Comparison of ENCODE assay signal across 11 cellular contexts in the genomic region with DNA sequence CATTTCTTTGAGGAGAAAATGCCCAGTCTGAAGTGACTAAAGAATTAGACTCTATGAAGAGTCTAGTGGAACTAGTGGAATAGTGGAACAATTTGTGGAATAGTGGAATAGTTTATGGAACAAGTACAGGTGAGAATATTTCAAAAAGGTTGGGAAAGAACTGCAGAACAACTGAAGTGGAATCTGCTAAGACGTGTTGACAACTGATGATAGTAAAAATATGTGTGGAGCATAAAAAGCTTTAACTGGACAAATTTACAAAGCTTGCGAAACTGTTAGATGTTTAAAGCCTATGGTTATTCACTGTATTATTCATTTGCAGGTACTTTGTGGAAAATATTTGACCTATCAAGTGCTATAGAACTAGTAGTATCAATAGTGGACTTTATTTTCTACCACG.
"Had no signal": no experiment of that assay in that cellular context is flagged by ENCODE, and none has a peak within 500 bp of the region (broad histone marks: within the 10 kb centered on the region; RNA-seq: fewer than 3 reads in every experiment).

No MANE protein-coding gene starts in this region.

- H3K4me2 ChIP-seq: GM23338 had no signal

- DNase-seq: GM23248, GOT3, H7, H9, HCEC 1CT, HFFc6 had no signal

- H3K27ac ChIP-seq: GM23248 had no signal

- ATAC-seq: GM23338, HCT116 had no signal

- H3K36me3 ChIP-seq: HAP-1 had no signal

- H3K4me1 ChIP-seq: HAP-1 had no signal

- H3K27ac Mint-ChIP-seq: GM23338, H9, HFFc6 had no signal

- H3K9ac ChIP-seq: GM23248 had no signal

- H3K4me3 Mint-ChIP-seq: GM23338, H9, HFFc6 had no signal

- FAIRE-seq: H1, H54 had no signal

- H3K9me3 ChIP-seq: HAP-1 had no signal

- H2AFZ ChIP-seq: GM23248, GM23338 had no signal

- H3K4me3 ChIP-seq: GM23248, GM23338, HAP-1 had no signal
